In genomic region chr10:22436526-22436892, GRCh38 we compare ENCODE assay signal across 8 cellular contexts.
DNase-seq lines count a peak whose midpoint lies in the region; ATAC-seq and TF ChIP-seq lines count a peak whose summit lies in the region.

No MANE protein-coding gene starts in this region.

- H3K4me3 ChIP-seq in GM06990 (replicated peaks; ENCODE audit: low read depth, low read length) (peak overlapping the region; percentile 79), GM23248 (peak overlapping the region; percentile 88), Panc1 (ENCODE audit: low read depth in 2 of 2, low read length in 2 of 2) (peak overlapping the region; percentile 59 to 73), endocrine pancreas (ENCODE audit: control insufficient read depth, insufficient read depth, low read length) (no peak overlapping the region)

- H3K9me3 ChIP-seq in GM23248 (ENCODE audit: low read depth), result no peaks in the 10 kb centered on the region
- H3K9me3 ChIP-seq in Panc1 (ENCODE audit: control insufficient read depth, insufficient read depth, low read depth, low read length), result no peaks in the 10 kb centered on the region
- H3K9me3 ChIP-seq in endocrine pancreas (ENCODE audit: control insufficient read depth, low read length), result no peaks in the 10 kb centered on the region

- no TSS peak for BruUV-seq in Panc1 (replicated peaks; lab: Mats Ljungman, UMichigan)

- in situ Hi-C loops in GM23248 (cut with MboI), result no loop called here
- in situ Hi-C loops in Panc1 (cut with HindIII; ENCODE audit: low pct_unique_long_range_greater_than_20kb, low sequenced_read_pairs), result no loop called here

- peaks cover 7% of the 10 kb centered on the region for H3K27me3 Mint-ChIP-seq in neural crest cell (ENCODE audit: low read depth)

- peaks cover 24% of the 10 kb centered on the region for H3K4me1 Mint-ChIP-seq in neural crest cell

- peak overlapping the region; percentile 10 for H3K4me3 Mint-ChIP-seq in neural crest cell

- peak overlapping the region; percentile 92 for H3K9ac ChIP-seq in GM23248
- H3K9ac ChIP-seq in endocrine pancreas (ENCODE audit: control insufficient read depth, insufficient read depth, low read length), result peak overlapping the region; percentile 75

- H4K20me1 ChIP-seq in GM23248 (ENCODE audit: insufficient read depth), result no peaks in the 10 kb centered on the region

- POLR2A ChIA-PET in Panc1 (lab: Charles Lee), result no interaction called here

- CTCF ChIA-PET in Panc1 (lab: Charles Lee), result no interaction called here

- H3K27ac Mint-ChIP-seq in neural crest cell (ENCODE audit: unreplicated experiment), result no peak overlapping the region

- H3K36me3 Mint-ChIP-seq in neural crest cell (ENCODE audit: low read depth), result no peaks in the 10 kb centered on the region

- peak overlapping the region; percentile 85 for H3K27ac ChIP-seq in GM23248
- H3K27ac ChIP-seq in Panc1 (ENCODE audit: low read length), result peak overlapping the region; percentile 59

- H3K36me3 ChIP-seq in GM06990 (ENCODE audit: control insufficient read depth, insufficient read depth, low read length) (no peaks in the 10 kb centered on the region), GM23248 (ENCODE audit: low read depth) (no peaks in the 10 kb centered on the region), Panc1 (ENCODE audit: control insufficient read depth, insufficient read depth, low read length) (no peaks in the 10 kb centered on the region), endocrine pancreas (ENCODE audit: control insufficient read depth, insufficient read depth, low read length) (no peaks in the 10 kb centered on the region)

- peaks cover 31% of the 10 kb centered on the region for H3F3A ChIP-seq in GM23248 (ENCODE audit: insufficient read depth)

- peak; percentile 64 for ATAC-seq in Panc1

- no peaks in the 10 kb centered on the region for H3K9me2 ChIP-seq in GM23248 (ENCODE audit: insufficient read depth)

- intact Hi-C loops in Panc1 (cut with micrococcal nuclease; ENCODE audit: unreplicated experiment), result no loop called here
- intact Hi-C loops in posterior vena cava (cut with DNase I), result loop anchor here in 1 of 2 donors (10.0 kb wide), 3 partner anchors 92 to 432 kb away; partner anchors contain the start of genes DNAJC1 and SPAG6

- H2AFZ ChIP-seq in GM23248, result peak overlapping the region; percentile 89

- peak overlapping the region; percentile 94 for H3K4me2 ChIP-seq in GM23248 (ENCODE audit: unreplicated experiment)

- WGBS in GM23248 (ENCODE audit: low coverage in 1 of 2, low lambda C conversion rate in 2 of 2, missing lambda C conversion rate in 2 of 2), 2 experiments, result 9 to 12% methylated on average over 25 to 35 of the region's 35 CpGs

- H3K4me1 ChIP-seq in GM23248 (ENCODE audit: insufficient read depth) (peaks cover 37% of the 10 kb centered on the region), Panc1 (ENCODE audit: control insufficient read depth, insufficient read depth, low read length) (peaks cover 4% of the 10 kb centered on the region; the same call in 1 of the 2 replicates), endocrine pancreas (ENCODE audit: control insufficient read depth, insufficient read depth, low read length) (no peaks in the 10 kb centered on the region)

- TF ChIP-seq CTCF in GM06990 (IDR thresholded peaks at IDR 0.05; ENCODE audit: insufficient read depth, low read length, poor library complexity, severe bottlenecking) (no peak), Panc1 (IDR thresholded peaks at IDR 0.05) (no peak), neural crest cell (conservative IDR thresholded peaks at IDR 0.05) (no peak)

- H3K9me3 Mint-ChIP-seq in neural crest cell, result no peaks in the 10 kb centered on the region

- peaks cover 17% of the 10 kb centered on the region for H3K79me2 ChIP-seq in GM23248 (ENCODE audit: insufficient read depth)

- no peak for DNase-seq in GM06990 (ENCODE audit: extremely low read depth, insufficient read length)
- no peak for DNase-seq in GM23248
- no peak for DNase-seq in Panc1 (ENCODE audit: low read depth, low spot score)
- DNase-seq in neural crest cell (ENCODE audit: low read depth, low spot score), result no peak
- DNase-seq in NCI-H446 (lab: John Stamatoyannopoulos, UW), result no peak
- DNase-seq in posterior vena cava (ENCODE audit: low spot score), result no peak
- no peak for DNase-seq in DMS79 treated with DMSO at 0.1 percent for 48 hours (lab: John Stamatoyannopoulos, UW)

- H3K27me3 ChIP-seq in GM06990 (replicated peaks; ENCODE audit: control insufficient read depth, insufficient read depth, low read length) (no peaks in the 10 kb centered on the region), GM23248 (replicated peaks; ENCODE audit: insufficient read depth) (no peaks in the 10 kb centered on the region), Panc1 (ENCODE audit: control insufficient read depth, insufficient read depth, low read length) (no peaks in the 10 kb centered on the region), endocrine pancreas (ENCODE audit: control insufficient read depth, insufficient read depth, low read length) (no peaks in the 10 kb centered on the region)
